Comparison of ENCODE assay signal across 8 cellular contexts in genomic region chr17:67629963-67630320, GRCh38.
DNase-seq lines count a peak whose midpoint lies in the region; ATAC-seq and TF ChIP-seq lines count a peak whose summit lies in the region.

No MANE protein-coding gene starts in this region.

- H3K27me3 Mint-ChIP-seq in immature natural killer cell (ENCODE audit: low read depth in 3 of 3) = peaks cover 1 to 6% (median 5%) of the 10 kb centered on the region in 3 donors

- H3K9ac ChIP-seq in DND-41 (ENCODE audit: low read depth, low read length) = no peak overlapping the region

- peak; percentile 47 for TF ChIP-seq CTCF in DND-41 (IDR thresholded peaks at IDR 0.05; ENCODE audit: borderline replicate concordance, extremely low read depth, low read length, poor library complexity, severe bottlenecking)
- TF ChIP-seq CTCF in LNCaP clone FGC (IDR thresholded peaks at IDR 0.05; ENCODE audit: control insufficient read depth, extremely low read depth, insufficient read depth) = peak; percentile 60
- peak; percentile 37; the same call in 1 of the 2 replicates for TF ChIP-seq CTCF in WI38 (IDR thresholded peaks at IDR 0.05; ENCODE audit: low read depth, low read length)
- no peak for TF ChIP-seq CTCF in lower leg skin (IDR thresholded peaks at IDR 0.05)

- intact Hi-C loops in lower leg skin (cut with DNase I; ENCODE audit: low total_unique reads) = no loop called here

- no peaks in the 10 kb centered on the region for H3K27me3 ChIP-seq in DND-41 (ENCODE audit: insufficient read depth, low read length, poor library complexity)

- H3K4me2 ChIP-seq in DND-41 (ENCODE audit: insufficient read depth, low read length) = no peak overlapping the region

- H3K79me2 ChIP-seq in DND-41 (ENCODE audit: insufficient read depth, low read length) = no peaks in the 10 kb centered on the region

- no peak overlapping the region for H3K27ac ChIP-seq in DND-41 (ENCODE audit: low read length)

- H3K4me3 Mint-ChIP-seq in immature natural killer cell = no peak overlapping the region

- 0 out of 2 replicates have a peak, but pooled peaks cover 4% of the 10 kb centered on the region for H3K36me3 ChIP-seq in DND-41 (ENCODE audit: insufficient read depth, low read length)

- peaks cover 9 to 29% (median 10%) of the 10 kb centered on the region in 3 donors for H3K36me3 Mint-ChIP-seq in immature natural killer cell

- H4K20me1 ChIP-seq in DND-41 (ENCODE audit: insufficient read depth, low read length) = no peaks in the 10 kb centered on the region

- H2AFZ ChIP-seq in DND-41 (ENCODE audit: low read depth, low read length) = no peak overlapping the region

- H3K4me3 ChIP-seq in DND-41 (ENCODE audit: low read depth in 1 of 2, low read length in 2 of 2) (no peak overlapping the region), LNCaP clone FGC (ENCODE audit: low read depth, low read length) (no peak overlapping the region), WI38 (ENCODE audit: low read depth, low read length) (no peak overlapping the region), lower leg skin (ENCODE audit: low read depth, poor library complexity, severe bottlenecking) (no peak overlapping the region)

- peaks cover 21 to 28% of the 10 kb centered on the region in 2 donors for H3K4me1 Mint-ChIP-seq in immature natural killer cell

- no peaks in the 10 kb centered on the region for H3K4me1 ChIP-seq in DND-41 (ENCODE audit: insufficient read depth, low read length)

- H3K27ac Mint-ChIP-seq in immature natural killer cell = peak overlapping the region in 1 of 6 donors; percentile 46

- no peak for TF ChIP-seq POLR2A in lower leg skin (IDR thresholded peaks at IDR 0.05)

- no peaks in the 10 kb centered on the region for H3K9me3 ChIP-seq in DND-41 (ENCODE audit: insufficient read depth, low read length, severe bottlenecking)

- WGBS in lower leg skin, 2 donors = 13 to 16% methylated on average over 4 of the region's 4 CpGs

- no peak for ATAC-seq in DND-41 (ENCODE audit: insufficient read depth, low read depth)
- no peak for ATAC-seq in HG03460 (IDR thresholded peaks at IDR 0.05; ENCODE audit: unreplicated experiment)

- DNase-seq in DND-41 (no peak), LNCaP clone FGC (ENCODE audit: low read depth) (no peak), immature natural killer cell (peak in 2 of 3 donors; percentile 14 to 23), lower leg skin (ENCODE audit: low spot score in 2 of 2) (no peak), occipital lobe (lab: John Stamatoyannopoulos, UW) (no peak)
- no peak for DNase-seq in activated CD4-positive, alpha-beta T cell treated with anti-CD3 and anti-CD28 coated beads for 48 hours

- no peaks in the 10 kb centered on the region for H3K9me3 Mint-ChIP-seq in immature natural killer cell

Comparison
In these comparisons a context has a peak if more than half of its experiments do, and no peak if none do; other contexts are left out.
1. DNase-seq: peak in immature natural killer cell (2 of 3); none in DND-41 (single experiment), LNCaP clone FGC (single experiment), activated CD4-positive, alpha-beta T cell treated with anti-CD3 and anti-CD28 coated beads for 48 hours (single experiment), lower leg skin (0 of 2) and occipital lobe (single experiment).
2. CTCF ChIP-seq: peak in DND-41 (single experiment), LNCaP clone FGC (single experiment) and WI38 (single experiment); none in lower leg skin (0 of 3).